ENCODE assay signal across 24 cellular contexts in the genomic region with DNA sequence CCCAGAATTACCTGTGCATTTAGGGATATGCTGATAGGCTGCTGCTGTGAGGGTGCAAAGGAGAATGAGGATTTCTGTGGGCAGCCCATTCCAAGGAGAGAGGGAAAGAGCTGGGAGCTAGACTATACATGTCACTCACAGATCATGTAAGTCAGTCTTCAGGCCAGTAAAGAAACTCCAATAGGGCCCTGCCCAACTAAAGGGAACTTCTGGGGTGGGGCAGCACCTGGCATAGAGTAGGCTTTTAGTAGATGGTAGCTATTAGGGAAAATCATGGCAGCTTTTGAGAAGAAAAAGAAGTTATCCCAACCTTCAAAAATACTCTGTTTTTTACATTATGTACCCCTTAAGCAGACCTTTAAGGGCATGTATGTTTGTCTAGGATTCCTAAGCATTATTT.
"Had no signal": no experiment of that assay in that cellular context is flagged by ENCODE, and none has a peak within 500 bp of the region (broad histone marks: within the 10 kb centered on the region; RNA-seq: fewer than 3 reads in every experiment).

No MANE protein-coding gene starts in this region.

- DNase-seq: colonic mucosa; cortex of kidney; dermis blood vessel endothelial cell; dorsolateral prefrontal cortex; effector CD4-positive, alpha-beta T cell; effector CD8-positive, alpha-beta T cell; effector memory CD4-positive, alpha-beta T cell; effector memory CD8-positive, alpha-beta T cell; endodermal cell; erythroblast; esophagus squamous epithelium; foreskin fibroblast; foreskin keratinocyte; foreskin melanocyte; gastrocnemius medialis; glutamatergic neuron; head of caudate nucleus; heart left ventricle; heart right ventricle had no signal

- H3K27me3 ChIP-seq: colonic mucosa, dorsolateral prefrontal cortex, esophagus muscularis mucosa, esophagus squamous epithelium, foreskin keratinocyte, gastrocnemius medialis, gastroesophageal sphincter, heart left ventricle, heart right ventricle had no signal

- H3K36me3 ChIP-seq: colonic mucosa, esophagus muscularis mucosa, esophagus squamous epithelium, gastrocnemius medialis, gastroesophageal sphincter, heart left ventricle, heart right ventricle had no signal

- H3K4me1 ChIP-seq: colonic mucosa, esophagus muscularis mucosa, esophagus squamous epithelium, foreskin keratinocyte, gastrocnemius medialis, gastroesophageal sphincter, heart left ventricle, heart right ventricle had no signal

- ATAC-seq: effector memory CD8-positive, alpha-beta T cell; esophagus mucosa; foreskin keratinocyte; gastrocnemius medialis; gastroesophageal sphincter; heart left ventricle; heart right ventricle had no signal

- H3K27ac ChIP-seq: colonic mucosa, coronary artery, dorsolateral prefrontal cortex, epithelial cell of prostate, esophagus muscularis mucosa, esophagus squamous epithelium, foreskin keratinocyte, gastrocnemius medialis, gastroesophageal sphincter, heart left ventricle, heart right ventricle had no signal

- H3K4me3 ChIP-seq: colonic mucosa, coronary artery, dorsolateral prefrontal cortex, esophagus muscularis mucosa, esophagus squamous epithelium, gastrocnemius medialis, gastroesophageal sphincter, heart left ventricle, heart right ventricle had no signal

- H3K9me3 ChIP-seq: colonic mucosa, esophagus muscularis mucosa, esophagus squamous epithelium, gastrocnemius medialis had no signal
